7 cellular contexts compared by ENCODE assay signal in the genomic region with DNA sequence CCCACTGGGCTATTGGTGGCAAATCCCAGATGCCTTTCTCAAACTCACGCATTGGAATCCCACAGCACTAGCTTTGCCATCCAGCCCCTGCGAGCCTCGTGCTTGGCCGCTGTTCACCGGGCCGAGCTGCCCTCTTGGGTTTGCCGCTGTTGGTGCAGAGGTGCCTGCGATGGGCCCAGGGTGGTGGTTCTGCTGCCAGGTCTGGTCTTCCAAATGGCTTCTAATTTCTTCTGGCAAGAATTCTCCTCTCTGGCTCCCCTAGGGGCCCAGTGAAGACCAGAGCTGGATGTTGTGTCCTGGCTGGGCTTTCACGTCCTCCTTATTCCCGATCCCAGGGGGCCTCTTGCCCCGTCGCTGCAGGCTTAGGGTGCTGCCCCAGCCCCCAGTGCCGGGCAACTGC.
DNase-seq lines count a peak whose midpoint lies in the region; ATAC-seq and TF ChIP-seq lines count a peak whose summit lies in the region.
"Not testable (repeated sequence)": the region's sequence is repeated elsewhere in the genome, so short reads cannot be mapped to it uniquely, and the experiment has no call there.

No MANE protein-coding gene starts in this region.

- not testable (repeated sequence) for H4K8ac ChIP-seq in H9 (replicated peaks; ENCODE audit: insufficient read length, low read depth, low read length)

- H3K27ac Mint-ChIP-seq in H9: not testable (repeated sequence)

- not testable (repeated sequence) for H3K27ac ChIP-seq in H9 (ENCODE audit: insufficient read length, low read depth, low read length); RWPE2 (ENCODE audit: poor library complexity, severe bottlenecking)

- H2AK5ac ChIP-seq in H9 (ENCODE audit: insufficient read length, low read length): not testable (repeated sequence)

- CTCF ChIA-PET in BJ (lab: Yijun Ruan, JAX): not testable (repeated sequence)

- H3K79me2 ChIP-seq in H9 (ENCODE audit: insufficient read depth, low read length): not testable (repeated sequence)

- not testable (repeated sequence) for H2BK120ac ChIP-seq in H9 (ENCODE audit: low read depth, low read length, poor library complexity, severe bottlenecking)

- H4K5ac ChIP-seq in H9 (ENCODE audit: insufficient read length, low read depth, low read length): not testable (repeated sequence)

- H3K14ac ChIP-seq in H9 (ENCODE audit: insufficient read depth, low read length): not testable (repeated sequence)

- not testable (repeated sequence) for DNase-seq in BJ (ENCODE audit: low read depth); H9; fibroblast of villous mesenchyme (ENCODE audit: low read depth)
- DNase-seq in RWPE2 (ENCODE audit: low spot score) (peak; percentile 35), choroid plexus epithelial cell (ENCODE audit: low read depth) (peak; percentile 17), iris pigment epithelial cell (ENCODE audit: low read depth) (peak; percentile 0), posterior vena cava (ENCODE audit: low spot score) (peak; percentile 46)

- H3K36me3 Mint-ChIP-seq in H9 (ENCODE audit: insufficient read depth in 1 of 3, low read depth in 3 of 3): not testable (repeated sequence)

- TF ChIP-seq CTCF in BJ (IDR thresholded peaks at IDR 0.05; ENCODE audit: insufficient read depth, low read depth, low read length): peak; percentile 11; the same call in 1 of the 2 replicates
- TF ChIP-seq CTCF in H9 (conservative IDR thresholded peaks at IDR 0.05): peak; percentile 45; the same call in 2 of the 3 replicates
- TF ChIP-seq CTCF in RWPE2 (IDR thresholded peaks at IDR 0.05; ENCODE audit: poor library complexity, severe bottlenecking): not testable (repeated sequence)
- peak; percentile 44 for TF ChIP-seq CTCF in choroid plexus epithelial cell (conservative IDR thresholded peaks at IDR 0.05; ENCODE audit: low read depth, low read length)
- TF ChIP-seq CTCF in fibroblast of villous mesenchyme (IDR thresholded peaks at IDR 0.05; ENCODE audit: insufficient read depth, low read depth, low read length): peak; percentile 26

- not testable (repeated sequence) for H3K79me1 ChIP-seq in H9 (ENCODE audit: insufficient read depth, low read depth, low read length, poor library complexity, severe bottlenecking)

- not testable (repeated sequence) for H3K4me3 ChIP-seq in BJ (ENCODE audit: low read depth, low read length); RWPE2 (ENCODE audit: severe bottlenecking); choroid plexus epithelial cell (ENCODE audit: low read depth, low read length); fibroblast of villous mesenchyme (ENCODE audit: low read depth, low read length)

- H3K56ac ChIP-seq in H9 (ENCODE audit: insufficient read length, low read depth, low read length): not testable (repeated sequence)

- not testable (repeated sequence) for H3K4me2 ChIP-seq in H9 (ENCODE audit: insufficient read depth, insufficient read length, low read length)

- intact Hi-C loops in posterior vena cava (cut with DNase I): not testable (repeated sequence)

- not testable (repeated sequence) for H3K4me1 ChIP-seq in H9 (ENCODE audit: insufficient read depth, low read length); RWPE2 (ENCODE audit: insufficient read depth, poor library complexity, severe bottlenecking)

- not testable (repeated sequence) for H3K4me3 Mint-ChIP-seq in H9

- H3K9me3 Mint-ChIP-seq in H9: not testable (repeated sequence)

- not testable (repeated sequence) for ATAC-seq in RWPE2 (ENCODE audit: low read depth)

- POLR2A ChIA-PET in BJ (lab: Charles Lee): not testable (repeated sequence)

- H3K9ac ChIP-seq in H9 (ENCODE audit: extremely low read depth, insufficient read length, low read length): not testable (repeated sequence)

- not testable (repeated sequence) for H2BK5ac ChIP-seq in H9 (ENCODE audit: insufficient read length, low read length)

- H2AFZ ChIP-seq in H9 (ENCODE audit: low read length): not testable (repeated sequence)

- H3K36me3 ChIP-seq in BJ (ENCODE audit: control insufficient read depth, insufficient read depth, low read length); RWPE2 (ENCODE audit: low read depth): not testable (repeated sequence)

- H3T11ph ChIP-seq in H9 (ENCODE audit: low read length): not testable (repeated sequence)

- H4K20me1 ChIP-seq in H9 (ENCODE audit: control insufficient read depth, insufficient read depth, insufficient read length): not testable (repeated sequence)

- not testable (repeated sequence) for H3K18ac ChIP-seq in H9 (ENCODE audit: insufficient read length, low read depth, low read length)

- H3K27me3 Mint-ChIP-seq in H9 (ENCODE audit: low read depth): not testable (repeated sequence)

- WGBS in H9 (ENCODE audit: extremely low coverage, insufficient read length, low lambda C conversion rate): no CpG with 5 or more reads among the region's 13 CpGs

- H3K23me2 ChIP-seq in H9 (ENCODE audit: insufficient read length, low read depth, low read length, poor library complexity, severe bottlenecking): not testable (repeated sequence)

- not testable (repeated sequence) for H3K9me3 ChIP-seq in H9 (ENCODE audit: control insufficient read depth, low read depth, low read length); RWPE2 (ENCODE audit: severe bottlenecking)

- not testable (repeated sequence) for H2BK12ac ChIP-seq in H9 (ENCODE audit: insufficient read length, low read depth, low read length)

- H3K4me1 Mint-ChIP-seq in H9: not testable (repeated sequence)

- H4K91ac ChIP-seq in H9 (ENCODE audit: insufficient read length, low read depth, low read length): not testable (repeated sequence)

- not testable (repeated sequence) for H2BK15ac ChIP-seq in H9 (ENCODE audit: low read depth, low read length)

- not testable (repeated sequence) for H3K4ac ChIP-seq in H9 (ENCODE audit: low read depth, low read length)

- H3K27me3 ChIP-seq in BJ (ENCODE audit: control insufficient read depth, insufficient read depth, low read length); H9 (ENCODE audit: insufficient read depth, low read length); RWPE2 (ENCODE audit: insufficient read depth, poor library complexity, severe bottlenecking): not testable (repeated sequence)

- not testable (repeated sequence) for H3K23ac ChIP-seq in H9 (ENCODE audit: insufficient read length, low read depth, low read length)

- not testable (repeated sequence) for H2BK20ac ChIP-seq in H9 (ENCODE audit: low read depth, low read length, poor library complexity, severe bottlenecking)
